20 cellular contexts compared by ENCODE assay signal in genomic region chr21:34992180-34992579, GRCh38.
"Had no signal": no experiment of that assay in that cellular context is flagged by ENCODE, and none has a peak within 500 bp of the region (broad histone marks: within the 10 kb centered on the region; RNA-seq: fewer than 3 reads in every experiment).

No MANE protein-coding gene starts in this region.

- H3K27me3 ChIP-seq: sigmoid colon, thyroid gland had no signal

- FAIRE-seq: bronchial epithelial cell, endometrium, islet of Langerhans had no signal

- DNase-seq: activated CD4-positive, alpha-beta T cell treated with anti-CD3 and anti-CD28 coated beads for 1 hour; activated CD4-positive, alpha-beta T cell treated with anti-CD3 and anti-CD28 coated beads, Interleukin-2, amount 50 U/mL, for 1 hour; activated CD8-positive, alpha-beta T cell treated with anti-CD3 and anti-CD28 coated beads, Interleukin-2, amount 10 ng/mL, durations not matched to agents 7 days and 5 days; activated naive CD4-positive, alpha-beta T cell; amniotic stem cell; effector CD4-positive, alpha-beta T cell; left ventricle myocardium superior; occipital lobe; sigmoid colon; stimulated activated CD4-positive, alpha-beta T cell treated with anti-CD3 and anti-CD28 coated beads, Interleukin-15, amount 100 ng/mL, for 24 hours; stimulated activated naive CD8-positive, alpha-beta T cell treated with anti-CD3 and anti-CD28 coated beads, Interleukin-15, Interleukin-2, amounts not matched to agents 100 U/mL and 50 U/mL, for 24 hours; T-helper 9 cell had no signal

- H3K27ac ChIP-seq: heart left ventricle, thyroid gland had no signal

- H3K27ac Mint-ChIP-seq: activated CD8-positive, alpha-beta T cell treated with anti-CD3 and anti-CD28 coated beads, Interleukin-2, amount 10 ng/mL, durations not matched to agents 7 days and 5 days; activated naive CD8-positive, alpha-beta T cell had no signal

- H3K27me3 Mint-ChIP-seq: activated naive CD8-positive, alpha-beta T cell had no signal

- H3K9me3 Mint-ChIP-seq: neural crest cell had no signal

- H3K4me3 Mint-ChIP-seq: activated CD8-positive, alpha-beta T cell treated with anti-CD3 and anti-CD28 coated beads, Interleukin-2, amount 10 ng/mL, durations not matched to agents 7 days and 5 days; activated naive CD8-positive, alpha-beta T cell; neural crest cell had no signal

- H3K9me3 ChIP-seq: heart left ventricle, sigmoid colon, thyroid gland had no signal

- H3K4me3 ChIP-seq: heart left ventricle, sigmoid colon, smooth muscle cell, thyroid gland had no signal

- H3K4me1 ChIP-seq: thyroid gland had no signal

- ATAC-seq: activated CD8-positive, alpha-beta T cell treated with anti-CD3 and anti-CD28 coated beads, Interleukin-2, amount 10 ng/mL, durations not matched to agents 7 days and 5 days; left ventricle myocardium superior; stimulated activated naive CD8-positive, alpha-beta T cell treated with anti-CD3 and anti-CD28 coated beads, Interleukin-15, Interleukin-2, amounts not matched to agents 100 U/mL and 50 U/mL, for 24 hours had no signal

- H3K36me3 ChIP-seq: heart left ventricle, sigmoid colon, thyroid gland had no signal
